In the genomic region with DNA sequence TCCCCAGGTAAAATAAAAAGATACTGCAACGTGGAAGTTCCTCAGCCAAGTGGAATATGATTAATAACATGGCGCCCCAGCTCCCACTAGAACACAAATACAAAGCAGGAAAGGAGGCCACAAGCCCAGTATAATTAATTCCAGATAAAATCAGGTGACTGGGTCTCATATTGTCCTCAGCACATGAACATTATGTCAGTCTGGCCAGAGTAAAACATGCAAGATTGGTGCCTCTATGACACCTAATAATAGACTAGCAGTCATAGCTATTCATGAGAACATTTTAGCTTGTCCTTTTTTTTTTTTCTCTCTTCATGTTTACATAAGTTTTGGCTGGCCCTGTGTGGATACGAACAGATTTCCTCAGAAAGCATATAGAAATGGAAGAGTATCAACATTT, we compare ENCODE assay signal across 24 cellular contexts.
A peak's percentile ranks its signal among the peaks of the same experiment; 100 is the strongest.
DNase-seq lines count a peak whose midpoint lies in the region; ATAC-seq and TF ChIP-seq lines count a peak whose summit lies in the region.
"Had no signal": no experiment of that assay in that cellular context is flagged by ENCODE, and none has a peak within 500 bp of the region (broad histone marks: within the 10 kb centered on the region; RNA-seq: fewer than 3 reads in every experiment).

No MANE protein-coding gene starts in this region.

- no peak overlapping the region for H2AFZ ChIP-seq in hepatocyte

- intact Hi-C loops in left ventricle myocardium superior (cut with micrococcal nuclease), result no loop called here
- intact Hi-C loops in Right ventricle myocardium superior (cut with DNase I), result no loop called here
- intact Hi-C loops in uterus (cut with DNase I; ENCODE audit: low total_unique reads), result no loop called here

- H4K20me1 ChIP-seq in hepatocyte (ENCODE audit: insufficient read depth, poor library complexity, severe bottlenecking), result no peaks in the 10 kb centered on the region
- H4K20me1 ChIP-seq: BLaER1 had no signal

- no peaks in the 10 kb centered on the region for H3K79me2 ChIP-seq in hepatocyte

- DNase-seq in left ventricle myocardium superior (no peak), Right ventricle myocardium superior (no peak), hepatocyte (ENCODE audit: low spot score) (no peak), uterus (no peak), caudate nucleus (lab: John Stamatoyannopoulos, UW) (no peak)
- no peak for DNase-seq in activated naive CD4-positive, alpha-beta T cell treated with anti-CD3 and anti-CD28 coated beads, Interleukin-2, amount 50 U/mL, for 72 hours (ENCODE audit: low spot score in 2 of 2)
- DNase-seq: 8988T; ACHN; BE2C; C1 segment of cervical spinal cord; CD4-positive, alpha-beta memory T cell; CD4-positive, CD25-positive, alpha-beta regulatory T cell; CD8-positive, alpha-beta memory T cell; COR-L47; DMS 273 treated with DMSO at 0.1 percent for 48 hours; DMS153; DMS53; DMS79; DND-41; EL; GDM1 had no signal

- H3K27me3 ChIP-seq in hepatocyte (no peaks in the 10 kb centered on the region), uterus (no peaks in the 10 kb centered on the region)
- H3K27me3 ChIP-seq: BE2C, BLaER1 had no signal

- H3K4me1 ChIP-seq in hepatocyte (ENCODE audit: insufficient read depth) (no peaks in the 10 kb centered on the region), uterus (peaks cover 0 to 5% of the 10 kb centered on the region in 2 donors)
- H3K4me1 ChIP-seq: BE2C, BLaER1 had no signal

- no peak for TF ChIP-seq POLR2A in uterus (IDR thresholded peaks at IDR 0.05)

- no peaks in the 10 kb centered on the region for H3K36me3 Mint-ChIP-seq in activated naive CD4-positive, alpha-beta T cell treated with anti-CD3 and anti-CD28 coated beads, Interleukin-2, amount 50 U/mL, for 72 hours
- H3K36me3 Mint-ChIP-seq: CD14-positive monocyte; CD4-positive, alpha-beta memory T cell; CD4-positive, CD25-positive, alpha-beta regulatory T cell; CD8-positive, alpha-beta memory T cell had no signal

- TF ChIP-seq CTCF in hepatocyte (IDR thresholded peaks at IDR 0.05; ENCODE audit: poor library complexity) (no peak), uterus (IDR thresholded peaks at IDR 0.05) (no peak)

- peak overlapping the region; percentile 17 for H3K27ac ChIP-seq in hepatocyte
- H3K27ac ChIP-seq in uterus, result peak overlapping the region; percentile 64 to 81
- no peak overlapping the region for H3K27ac ChIP-seq in caudate nucleus (ENCODE audit: low read depth, low read length)
- H3K27ac ChIP-seq: BLaER1 had no signal

- no peaks in the 10 kb centered on the region for H3K9me2 ChIP-seq in hepatocyte (replicated peaks; ENCODE audit: insufficient read depth)

- H3K36me3 ChIP-seq in hepatocyte (replicated peaks; ENCODE audit: insufficient read depth, low read depth) (no peaks in the 10 kb centered on the region), uterus (no peaks in the 10 kb centered on the region)
- H3K36me3 ChIP-seq: BE2C, BLaER1 had no signal

- no peak overlapping the region for H3K27ac Mint-ChIP-seq in activated naive CD4-positive, alpha-beta T cell treated with anti-CD3 and anti-CD28 coated beads, Interleukin-2, amount 50 U/mL, for 72 hours
- H3K27ac Mint-ChIP-seq: CD14-positive monocyte; CD4-positive, alpha-beta memory T cell; CD4-positive, CD25-positive, alpha-beta regulatory T cell; CD8-positive, alpha-beta memory T cell had no signal

- no peak overlapping the region for H3K4me2 ChIP-seq in hepatocyte
- H3K4me2 ChIP-seq: BLaER1 had no signal

- H3K4me3 ChIP-seq in hepatocyte (no peak overlapping the region), uterus (no peak overlapping the region)
- H3K4me3 ChIP-seq: BLaER1, GM12878 had no signal

- peaks cover 8 to 9% of the 10 kb centered on the region in 2 donors for H3K9me3 Mint-ChIP-seq in activated naive CD4-positive, alpha-beta T cell treated with anti-CD3 and anti-CD28 coated beads, Interleukin-2, amount 50 U/mL, for 72 hours

- H3K9me3 ChIP-seq in hepatocyte (ENCODE audit: low read depth) (no peaks in the 10 kb centered on the region), uterus (no peaks in the 10 kb centered on the region)
- H3K9me3 ChIP-seq: BE2C, BLaER1 had no signal

- ATAC-seq in left ventricle myocardium superior, result peak; percentile 73
- no peak for ATAC-seq in Right ventricle myocardium superior (ENCODE audit: poor library complexity)
- no peak for ATAC-seq in activated naive CD4-positive, alpha-beta T cell treated with anti-CD3 and anti-CD28 coated beads, Interleukin-2, amount 50 U/mL, for 72 hours
- ATAC-seq: GM12878 had no signal

- WGBS in hepatocyte (ENCODE audit: low lambda C conversion rate, missing lambda C conversion rate), result 83% methylated on average over 3 of the region's 3 CpGs
